Comparison of ENCODE assay signal across 24 cellular contexts in genomic region chr20:18615020-18615652, GRCh38. TPM values are rescaled to one million over a fixed set of nuclear protein-coding genes. Genes with fewer than 3 reads are reported as not detected.
DNase-seq lines count a peak whose midpoint lies in the region; ATAC-seq and TF ChIP-seq lines count a peak whose summit lies in the region.
"Had no signal": no experiment of that assay in that cellular context is flagged by ENCODE, and none has a peak within 500 bp of the region (broad histone marks: within the 10 kb centered on the region; RNA-seq: fewer than 3 reads in every experiment).

No MANE protein-coding gene starts in this region.

- no peaks in the 10 kb centered on the region for H3K9me3 ChIP-seq in ascending aorta
- H3K9me3 ChIP-seq in lower lobe of right lung: no peaks in the 10 kb centered on the region
- no peaks in the 10 kb centered on the region for H3K9me3 ChIP-seq in uterus
- H3K9me3 ChIP-seq in heart right ventricle: peaks cover 0 to 5% (median 0%) of the 10 kb centered on the region in 11 donors
- H3K9me3 ChIP-seq: BLaER1, HAP-1, sigmoid colon had no signal

- peak overlapping the region; percentile 52 to 66 for H3K27ac ChIP-seq in ascending aorta
- no peak overlapping the region for H3K27ac ChIP-seq in lower lobe of right lung
- H3K27ac ChIP-seq in uterus: peak overlapping the region; percentile 36 to 44
- H3K27ac ChIP-seq in heart right ventricle: peak overlapping the region in 1 of 10 donors; percentile 6
- H3K27ac ChIP-seq: BLaER1, RWPE1 had no signal

- peaks cover 39% of the 10 kb centered on the region for H3K36me3 Mint-ChIP-seq in activated T-cell treated with anti-CD3 and anti-CD28 coated beads, Interleukin-2, amount 50 U/mL, for 24 hours (ENCODE audit: low read depth)
- peaks cover 16% of the 10 kb centered on the region for H3K36me3 Mint-ChIP-seq in activated T-cell treated with anti-CD3 and anti-CD28 coated beads, Interleukin-2, amount 50 U/mL, for 4 hours (ENCODE audit: insufficient read depth)

- H3K4me1 ChIP-seq in ascending aorta (peaks cover 0 to 10% of the 10 kb centered on the region in 2 donors), lower lobe of right lung (peaks cover 8% of the 10 kb centered on the region), uterus (no peaks in the 10 kb centered on the region), heart right ventricle (peaks cover 0 to 14% (median 4%) of the 10 kb centered on the region in 9 donors)
- H3K4me1 ChIP-seq: BLaER1, HAP-1 had no signal

- intact Hi-C loops in ascending aorta (cut with DNase I): no loop called here
- intact Hi-C loops in lower lobe of right lung (cut with DNase I): no loop called here
- intact Hi-C loops in uterus (cut with DNase I; ENCODE audit: low total_unique reads): no loop called here
- intact Hi-C loops in heart right ventricle (cut with DNase I): no loop called here

- H3K4me1 Mint-ChIP-seq in activated T-cell treated with anti-CD3 and anti-CD28 coated beads, Interleukin-2, amount 50 U/mL, for 24 hours (ENCODE audit: low read depth): peaks cover 25% of the 10 kb centered on the region
- peaks cover 5% of the 10 kb centered on the region for H3K4me1 Mint-ChIP-seq in activated T-cell treated with anti-CD3 and anti-CD28 coated beads, Interleukin-2, amount 50 U/mL, for 4 hours (ENCODE audit: low read depth)
- H3K4me1 Mint-ChIP-seq: activated CD4-positive, alpha-beta T cell treated with anti-CD3 and anti-CD28 coated beads, Interleukin-2, amount 10 ng/mL, durations not matched to agents 7 days and 5 days; neural crest cell had no signal

- peaks cover 4 to 14% of the 10 kb centered on the region in 2 donors for H3K36me3 ChIP-seq in ascending aorta
- peaks cover 7% of the 10 kb centered on the region for H3K36me3 ChIP-seq in lower lobe of right lung
- no peaks in the 10 kb centered on the region for H3K36me3 ChIP-seq in uterus
- H3K36me3 ChIP-seq in heart right ventricle: peaks cover 0 to 20% (median 3%) of the 10 kb centered on the region in 9 donors
- H3K36me3 ChIP-seq: BLaER1, HAP-1 had no signal

- TF ChIP-seq CTCF in ascending aorta (IDR thresholded peaks at IDR 0.05) (no peak), lower lobe of right lung (IDR thresholded peaks at IDR 0.05) (no peak), uterus (IDR thresholded peaks at IDR 0.05) (no peak), heart right ventricle (IDR thresholded peaks at IDR 0.05) (no peak)

- H3K27me3 Mint-ChIP-seq in activated T-cell treated with anti-CD3 and anti-CD28 coated beads, Interleukin-2, amount 50 U/mL, for 24 hours: no peaks in the 10 kb centered on the region
- H3K27me3 Mint-ChIP-seq in activated T-cell treated with anti-CD3 and anti-CD28 coated beads, Interleukin-2, amount 50 U/mL, for 4 hours (ENCODE audit: low read depth): no peaks in the 10 kb centered on the region
- H3K27me3 Mint-ChIP-seq: activated CD4-positive, alpha-beta T cell treated with anti-CD3 and anti-CD28 coated beads, Interleukin-2, amount 10 ng/mL, durations not matched to agents 7 days and 5 days; progenitor cell of endocrine pancreas had no signal

- H3K4me3 ChIP-seq in ascending aorta (no peak overlapping the region), lower lobe of right lung (no peak overlapping the region), uterus (no peak overlapping the region), heart right ventricle (no peak overlapping the region)
- H3K4me3 ChIP-seq: BLaER1, HAP-1, sigmoid colon had no signal

- TF ChIP-seq POLR2A in uterus (IDR thresholded peaks at IDR 0.05): no peak

- ATAC-seq in activated T-cell treated with anti-CD3 and anti-CD28 coated beads, Interleukin-2, amount 50 U/mL, for 4 hours: no peak
- ATAC-seq in lower lobe of right lung (peak; percentile 44 to 57), HG03565 (IDR thresholded peaks at IDR 0.05; ENCODE audit: unreplicated experiment) (no peak), heart right ventricle (no peak)

- no peaks in the 10 kb centered on the region for H3K27me3 ChIP-seq in ascending aorta
- H3K27me3 ChIP-seq in lower lobe of right lung (ENCODE audit: low read depth): no peaks in the 10 kb centered on the region
- no peaks in the 10 kb centered on the region for H3K27me3 ChIP-seq in uterus
- no peaks in the 10 kb centered on the region for H3K27me3 ChIP-seq in heart right ventricle
- H3K27me3 ChIP-seq: BLaER1, sigmoid colon had no signal

- DNase-seq in activated T-cell treated with anti-CD3 and anti-CD28 coated beads, Interleukin-2, amount 50 U/mL, for 24 hours: no peak
- no peak for DNase-seq in activated T-cell treated with anti-CD3 and anti-CD28 coated beads, Interleukin-2, amount 50 U/mL, for 4 hours
- DNase-seq in ascending aorta (ENCODE audit: low spot score in 2 of 2) (no peak), lower lobe of right lung (no peak), uterus (no peak), heart right ventricle (no peak), HuH-7 (ENCODE audit: low spot score) (no peak)
- DNase-seq: ACHN; activated CD4-positive, alpha-beta T cell treated with anti-CD3 and anti-CD28 coated beads, Interleukin-2, amount 10 ng/mL, durations not matched to agents 7 days and 5 days; activated CD8-positive, alpha-beta memory T cell treated with anti-CD3 and anti-CD28 coated beads, Interleukin-2, amount 50 U/mL, for 48 hours; activated effector memory CD4-positive, alpha-beta T cell treated with anti-CD3 and anti-CD28 coated beads, Interleukin-2, amount 50 U/mL, for 16 hours; Calu3; kidney glomerular epithelial cell; mammary epithelial cell; NCI-H1048; NCI-H1930; sigmoid colon had no signal

- no peak overlapping the region for H3K4me3 Mint-ChIP-seq in activated T-cell treated with anti-CD3 and anti-CD28 coated beads, Interleukin-2, amount 50 U/mL, for 24 hours
- no peak overlapping the region for H3K4me3 Mint-ChIP-seq in activated T-cell treated with anti-CD3 and anti-CD28 coated beads, Interleukin-2, amount 50 U/mL, for 4 hours
- H3K4me3 Mint-ChIP-seq: activated CD4-positive, alpha-beta T cell treated with anti-CD3 and anti-CD28 coated beads, Interleukin-2, amount 10 ng/mL, durations not matched to agents 7 days and 5 days; neural crest cell; T-helper 2 cell treated with Interferon-gamma antibody and Interleukin-4, amounts not matched to agents 5 μg/mL and 100 μg/mL, for 36 hours had no signal

- H3K9me3 Mint-ChIP-seq in activated T-cell treated with anti-CD3 and anti-CD28 coated beads, Interleukin-2, amount 50 U/mL, for 24 hours: no peaks in the 10 kb centered on the region
- no peaks in the 10 kb centered on the region for H3K9me3 Mint-ChIP-seq in activated T-cell treated with anti-CD3 and anti-CD28 coated beads, Interleukin-2, amount 50 U/mL, for 4 hours
- H3K9me3 Mint-ChIP-seq: activated CD4-positive, alpha-beta T cell treated with anti-CD3 and anti-CD28 coated beads, Interleukin-2, amount 10 ng/mL, durations not matched to agents 7 days and 5 days; T-helper 2 cell treated with Interferon-gamma antibody and Interleukin-4, amounts not matched to agents 5 μg/mL and 100 μg/mL, for 36 hours had no signal

- H3K27ac Mint-ChIP-seq in activated T-cell treated with anti-CD3 and anti-CD28 coated beads, Interleukin-2, amount 50 U/mL, for 24 hours: peak overlapping the region; percentile 77
- H3K27ac Mint-ChIP-seq: activated CD4-positive, alpha-beta T cell treated with anti-CD3 and anti-CD28 coated beads, Interleukin-2, amount 10 ng/mL, durations not matched to agents 7 days and 5 days; progenitor cell of endocrine pancreas; T-helper 2 cell treated with Interferon-gamma antibody and Interleukin-4, amounts not matched to agents 5 μg/mL and 100 μg/mL, for 36 hours had no signal

- WGBS in heart right ventricle, 2 donors: 68 to 75% methylated on average over 5 of the region's 5 CpGs

RNA-seq across cellular contexts. Expression of gene DTD1, which starts 27.3 kb away (rescaled TPM):
- 10 to 100 TPM; 42.9 to 50.7 (median 47.4) TPM for total RNA-seq in activated T-cell treated with anti-CD3 and anti-CD28 coated beads, Interleukin-2, amount 50 U/mL, for 4 hours
- total RNA-seq in ascending aorta: 34.9 TPM
- total RNA-seq in lower lobe of right lung: 15.7 TPM
- 10 to 100 TPM; 23.4 to 38.3 (median 30.7) TPM for total RNA-seq in uterus
- total RNA-seq in heart right ventricle: 10 to 100 TPM; 11.0 to 21.7 (median 14.3) TPM
- 10 to 100 TPM in 1 of 2 donors, 1 to 10 TPM in 1; 5.2 to 31.9 TPM for polyA plus RNA-seq in heart right ventricle

RNA-seq across cellular contexts. Expression of gene SMIM26, which starts 47.9 kb away (rescaled TPM):
- 10 to 100 TPM; 61.3 to 65.5 (median 61.6) TPM for total RNA-seq in activated T-cell treated with anti-CD3 and anti-CD28 coated beads, Interleukin-2, amount 50 U/mL, for 4 hours
- total RNA-seq in ascending aorta (67.7 TPM), lower lobe of right lung (56.4 TPM), uterus (100 to 1,000 TPM in 2 of 4 donors, 10 to 100 TPM in 2; 82.4 to 307 (median 183) TPM), heart right ventricle (100 to 1,000 TPM in 6 of 10 donors, 10 to 100 TPM in 4; 80.7 to 119 (median 105) TPM)
- 100 to 1,000 TPM; 145 to 180 TPM for polyA plus RNA-seq in heart right ventricle

Comparison
In these comparisons a context has a peak if more than half of its experiments do, and no peak if none do; other contexts are left out.
1. ATAC-seq: peak in lower lobe of right lung (2 of 2); none in activated T-cell treated with anti-CD3 and anti-CD28 coated beads, Interleukin-2, amount 50 U/mL, for 4 hours (0 of 2), HG03565 (single experiment) and heart right ventricle (0 of 8).